In the genomic region with DNA sequence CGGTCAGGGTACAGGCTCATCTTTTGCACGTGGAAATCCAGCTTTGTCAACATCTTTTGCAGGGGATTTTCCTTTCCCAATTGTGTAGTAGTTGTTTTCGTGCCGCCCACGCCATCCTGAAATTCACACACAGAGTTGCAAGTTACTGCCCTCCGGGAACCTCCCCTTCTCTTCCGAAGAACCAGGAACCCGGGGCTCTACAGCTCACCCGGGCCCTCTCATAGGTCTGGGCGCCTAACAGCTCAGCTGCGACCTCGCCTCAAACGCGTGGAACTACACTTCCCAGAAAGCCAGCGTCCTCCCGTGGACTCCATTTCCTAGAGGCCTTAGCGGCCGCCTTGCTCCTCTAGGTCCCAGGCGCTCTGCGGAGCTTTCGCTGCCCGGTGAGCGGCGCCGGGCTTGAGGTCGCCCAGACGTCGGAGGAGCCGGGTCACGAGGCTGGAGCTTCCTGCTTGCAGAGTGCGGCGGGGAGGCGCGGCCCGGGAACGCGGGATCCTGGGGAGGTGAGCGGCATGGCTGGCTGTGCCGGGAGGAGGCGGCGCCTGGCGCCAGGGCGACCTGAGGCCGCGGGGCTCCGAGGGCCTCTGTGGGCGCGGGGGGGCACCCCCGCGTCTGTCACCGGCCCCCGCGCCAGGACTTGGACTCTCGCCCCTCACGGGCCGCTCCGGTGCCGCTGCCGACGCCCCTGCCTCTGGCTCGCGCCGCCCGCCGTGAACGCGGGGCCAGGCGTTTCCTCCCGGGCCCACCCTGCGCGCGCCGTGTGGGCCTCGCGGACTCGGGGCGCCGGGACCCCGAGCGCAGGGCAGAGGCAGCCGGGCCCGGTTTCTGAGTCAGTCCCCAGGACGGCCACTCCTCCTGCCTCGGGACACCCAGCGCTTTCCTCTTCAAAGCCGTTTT, we compare ENCODE assay signal across 8 cellular contexts.
DNase-seq lines count a peak whose midpoint lies in the region; ATAC-seq lines count a peak whose summit lies in the region.

ZNF354B (plus strand) TSS at position 329 of the 897 bp plus-strand sequence. CDS start 1,095 bp downstream, outside the sequence.

- H3K4me3 ChIP-seq in iPS-11a (ENCODE audit: low read depth, low read length) (peak within 1 kb of the TSS; percentile 58), skeletal muscle cell (ENCODE audit: low read depth, low read length) (peak within 1 kb of the TSS; percentile 64)

- DNase-seq in 8988T (peak; percentile 92), NCI-H2107 (lab: John Stamatoyannopoulos, UW) (peak; percentile 40), UCSD-AML1 (lab: John Stamatoyannopoulos, UW; ENCODE audit: unreplicated experiment) (peak; percentile 93), brain pericyte (ENCODE audit: low read depth, low spot score) (peak; percentile 78), skeletal muscle cell (ENCODE audit: low read depth) (peak; percentile 86)

- ATAC-seq in GM18519 (IDR thresholded peaks at IDR 0.05; ENCODE audit: low FRiP score, unreplicated experiment) (peak; percentile 99), HG03045 (IDR thresholded peaks at IDR 0.05; ENCODE audit: unreplicated experiment) (peak; percentile 98)

Comparison
In these comparisons a context has a peak if more than half of its experiments do, and no peak if none do; other contexts are left out.
1. Peak in every context shown above with its lines: DNase-seq, ATAC-seq and H3K4me3 ChIP-seq.
2. DNase-seq: peak in every context shown above with its lines; median percentile 93 in UCSD-AML1; 92 in 8988T; 86 in skeletal muscle cell; 78 in brain pericyte; 40 in NCI-H2107.